1 cellular context compared by ENCODE assay signal in genomic region chr16:24844101-24845030, GRCh38.
TF ChIP-seq lines count a peak whose summit lies in the region.

No MANE protein-coding gene starts in this region.

TF ChIP-seq in IMR-90, 13 proteins besides CTCF, POLR2A, EP300 and RAD21 (continued from another document):
- TF ChIP-seq USF2 (IDR thresholded peaks at IDR 0.05; ENCODE audit: low read depth, low read length) = no peak
- TF ChIP-seq CHD1 (IDR thresholded peaks at IDR 0.05; ENCODE audit: low read depth, low read length) = no peak
- TF ChIP-seq RFX5 (IDR thresholded peaks at IDR 0.05; ENCODE audit: low read depth, low read length) = no peak
- no peak for TF ChIP-seq MAZ (IDR thresholded peaks at IDR 0.05; ENCODE audit: borderline replicate concordance, low read depth, low read length)
- no peak for TF ChIP-seq BHLHE40 (IDR thresholded peaks at IDR 0.05; ENCODE audit: low read depth, low read length)
- TF ChIP-seq MXI1 (IDR thresholded peaks at IDR 0.05; ENCODE audit: borderline replicate concordance, low read depth, low read length) = no peak
- TF ChIP-seq NFE2L2 (IDR thresholded peaks at IDR 0.05; ENCODE audit: low read depth, low read length) = peak; percentile 50; the same call in 1 of the 2 replicates
- TF ChIP-seq CEBPB (IDR thresholded peaks at IDR 0.05; ENCODE audit: low read depth, low read length) = no peak
- no peak for TF ChIP-seq RCOR1 (IDR thresholded peaks at IDR 0.05; ENCODE audit: insufficient replicate concordance, low read length)
